In genomic region chrX:103533428-103534216, GRCh38 we compare ENCODE assay signal across 8 cellular contexts. TPM values are rescaled to one million over a fixed set of nuclear protein-coding genes. Genes with fewer than 3 reads are reported as not detected.
A peak's percentile ranks its signal among the peaks of the same experiment; 100 is the strongest.
DNase-seq lines count a peak whose midpoint lies in the region; ATAC-seq and TF ChIP-seq lines count a peak whose summit lies in the region.

No MANE protein-coding gene starts in this region.

- no peaks in the 10 kb centered on the region for H3K27me3 ChIP-seq in esophagus (ENCODE audit: control insufficient read depth in 1 of 2, insufficient read depth in 2 of 2, low read length in 2 of 2)
- no peaks in the 10 kb centered on the region for H3K27me3 ChIP-seq in mucosa of stomach (ENCODE audit: control insufficient read depth, insufficient read depth, low read length)

- peak; percentile 71 for ATAC-seq in HG03159 (IDR thresholded peaks at IDR 0.05; ENCODE audit: unreplicated experiment)
- no peak for ATAC-seq in HG03095 (IDR thresholded peaks at IDR 0.05; ENCODE audit: unreplicated experiment)

- peak overlapping the region in 1 of 2 donors; percentile 59 for H3K27ac ChIP-seq in esophagus (ENCODE audit: low read depth in 2 of 2, low read length in 1 of 2)

- POLR2A ChIA-PET in GM10248 (lab: Yijun Ruan, JAX): no interaction called here

- DNase-seq in GM10248 (ENCODE audit: extremely low spot score) (peak; percentile 17), NCI-H82 treated with DMSO at 0.1 percent for 48 hours (lab: John Stamatoyannopoulos, UW; ENCODE audit: unreplicated experiment) (peak; percentile 12), activated T-cell treated with anti-CD3 and anti-CD28 coated beads for 48 hours (ENCODE audit: low read depth) (peak; percentile 50)
- DNase-seq in stimulated activated CD8-positive, alpha-beta memory T cell treated with anti-CD3 and anti-CD28 coated beads, Interleukin-4, amount 100 ng/mL, for 4 hours (ENCODE audit: low read depth in 2 of 2, low spot score in 1 of 2): peak; percentile 27 to 54

- no peaks in the 10 kb centered on the region for H3K4me1 ChIP-seq in esophagus (ENCODE audit: control insufficient read depth in 2 of 2, insufficient read depth in 2 of 2, low read length in 1 of 2)
- H3K4me1 ChIP-seq in mucosa of stomach (ENCODE audit: control insufficient read depth, insufficient read depth, low read length): no peaks in the 10 kb centered on the region

- H3K9ac ChIP-seq in mucosa of stomach (ENCODE audit: low read length): peak overlapping the region; percentile 27

- 5 to 18% methylated on average over 15 of the region's 15 CpGs for WGBS in esophagus, 2 donors

- peak overlapping the region; percentile 26 to 29 for H3K4me3 ChIP-seq in esophagus (ENCODE audit: low read depth in 1 of 2, low read length in 2 of 2)
- no peak overlapping the region for H3K4me3 ChIP-seq in mucosa of stomach (ENCODE audit: low read length)

- H3K9me3 ChIP-seq in esophagus (ENCODE audit: control insufficient read depth in 2 of 2, insufficient read depth in 1 of 2, low read depth in 1 of 2, low read length in 1 of 2): no peaks in the 10 kb centered on the region
- H3K9me3 ChIP-seq in mucosa of stomach (ENCODE audit: control insufficient read depth, low read length): no peaks in the 10 kb centered on the region

- TF ChIP-seq CTCF in GM10248 (IDR thresholded peaks at IDR 0.05; ENCODE audit: control extremely low read depth, extremely low read depth, low read depth, missing control alignments): peak; percentile 72

- CTCF ChIA-PET in GM10248 (lab: Yijun Ruan, JAX): interaction anchor here (0.9 to 1.2 kb wide), 8 partner anchors 9 to 265 kb away, joined by 3 to 5 read pairs (median 3); partner anchors contain the start of gene TMEM31

- H3K36me3 ChIP-seq in esophagus (ENCODE audit: control insufficient read depth in 2 of 2, insufficient read depth in 2 of 2, low read length in 1 of 2): no peaks in the 10 kb centered on the region
- H3K36me3 ChIP-seq in mucosa of stomach (ENCODE audit: control insufficient read depth, insufficient read depth, low read length): no peaks in the 10 kb centered on the region

RNA-seq across cellular contexts. Expression of gene RAB40A, which starts 14.3 kb away (rescaled TPM):
- polyA plus RNA-seq in esophagus: 1 to 10 TPM in 1 of 2 donors, under 1 TPM in 1; 0.94 to 1.2 TPM

RNA-seq across cellular contexts. Expression of gene TCEAL4, which starts 51.7 kb away (rescaled TPM):
- 100 to 1,000 TPM in 1 of 2 donors, 10 to 100 TPM in 1; 94.8 to 124 TPM for polyA plus RNA-seq in esophagus
